In genomic region chr1:33624991-33625870, GRCh38 we compare ENCODE assay signal across 1 cellular context.
TF ChIP-seq lines count a peak whose summit lies in the region.

No MANE protein-coding gene starts in this region.

TF ChIP-seq in IMR-90, 13 proteins besides CTCF, POLR2A, EP300 and RAD21 (continued from another document):
- TF ChIP-seq USF2 (IDR thresholded peaks at IDR 0.05; ENCODE audit: low read depth, low read length) (no peak), FOS (IDR thresholded peaks at IDR 0.05; ENCODE audit: low read depth, low read length) (no peak), MAZ (IDR thresholded peaks at IDR 0.05; ENCODE audit: borderline replicate concordance, low read depth, low read length) (no peak), MAFK (IDR thresholded peaks at IDR 0.05; ENCODE audit: low read depth, low read length) (no peak)
